20 cellular contexts compared by ENCODE assay signal in the genomic region with DNA sequence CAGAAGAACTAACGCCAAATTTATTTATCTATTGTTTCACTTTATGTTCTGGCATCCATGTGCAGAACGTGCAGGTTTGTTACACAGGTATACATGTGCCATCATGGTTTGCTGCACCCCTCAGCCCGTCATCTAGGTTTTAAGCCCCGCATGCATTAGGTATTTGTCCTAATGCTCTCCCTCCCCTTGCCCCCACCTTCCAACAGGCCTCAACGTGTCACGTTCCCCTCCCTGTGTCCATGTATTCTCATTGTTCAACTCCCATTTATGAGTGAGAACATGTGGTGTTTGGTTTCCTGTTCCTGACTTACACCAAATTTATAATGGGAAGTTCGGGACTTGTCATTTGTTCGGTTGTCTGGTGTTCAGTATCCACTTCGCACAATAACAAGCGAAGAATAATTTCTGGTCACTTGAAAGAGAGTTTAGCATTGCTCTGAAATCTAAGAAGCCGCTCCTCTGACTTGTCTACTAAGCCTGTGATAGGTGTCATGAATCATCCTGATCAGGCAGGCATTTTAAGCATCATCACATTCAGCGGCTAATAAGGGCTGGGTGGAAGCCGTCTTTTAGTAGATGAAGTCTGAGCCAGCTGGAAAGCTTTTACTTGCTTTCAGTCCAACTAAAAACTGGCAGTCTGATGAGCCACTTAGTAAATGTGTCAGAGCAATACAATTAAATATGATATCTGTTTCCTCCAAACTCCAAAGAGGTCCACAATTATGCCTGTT.
"Had no signal": no experiment of that assay in that cellular context is flagged by ENCODE, and none has a peak within 500 bp of the region (broad histone marks: within the 10 kb centered on the region; RNA-seq: fewer than 3 reads in every experiment).

No MANE protein-coding gene starts in this region.

- H3K27ac ChIP-seq: lower lobe of right lung, transverse colon had no signal

- H3K4me1 Mint-ChIP-seq: activated naive CD4-positive, alpha-beta T cell treated with anti-CD3 and anti-CD28 coated beads, Interleukin-2, amount 10 ng/mL, durations not matched to agents 7 days and 5 days had no signal

- H3K9me3 ChIP-seq: lower lobe of right lung, transverse colon had no signal

- H3K4me3 ChIP-seq: lower lobe of right lung, transverse colon had no signal

- H3K27me3 ChIP-seq: transverse colon had no signal

- H3K27ac Mint-ChIP-seq: activated naive CD4-positive, alpha-beta T cell treated with anti-CD3 and anti-CD28 coated beads, Interleukin-2, amount 10 ng/mL, durations not matched to agents 7 days and 5 days; dendritic cell treated with granulocyte-macrophage colony-stimulating factor and Interleukin-4, amounts not matched to agents 40 ng/mL and 50 ng/mL, for 4 days; natural killer cell treated with Interleukin-12 subunit alpha and Interleukin-12 subunit beta and Interleukin-15 and Interleukin-18, amount 100 ng/mL, for 72 hours; T-helper 1 cell treated with Interleukin-12 subunit alpha and Interleukin-12 subunit beta and Interleukin-4 antibody, amounts not matched to agents 30 μg/mL and 1 μg/mL, for 36 hours had no signal

- ATAC-seq: left colon; lower lobe of right lung; natural killer cell treated with Interleukin-12 subunit alpha and Interleukin-12 subunit beta and Interleukin-15 and Interleukin-18, amount 100 ng/mL, for 72 hours had no signal

- H3K36me3 ChIP-seq: lower lobe of right lung, transverse colon had no signal

- H3K36me3 Mint-ChIP-seq: activated naive CD4-positive, alpha-beta T cell treated with anti-CD3 and anti-CD28 coated beads, Interleukin-2, amount 10 ng/mL, durations not matched to agents 7 days and 5 days; natural killer cell treated with Interleukin-12 subunit alpha and Interleukin-12 subunit beta and Interleukin-15 and Interleukin-18, amount 100 ng/mL, for 72 hours had no signal

- H3K4me3 Mint-ChIP-seq: activated naive CD4-positive, alpha-beta T cell treated with anti-CD3 and anti-CD28 coated beads, Interleukin-2, amount 10 ng/mL, durations not matched to agents 7 days and 5 days; dendritic cell treated with granulocyte-macrophage colony-stimulating factor and Interleukin-4, amounts not matched to agents 40 ng/mL and 50 ng/mL, for 4 days; natural killer cell treated with Interleukin-12 subunit alpha and Interleukin-12 subunit beta and Interleukin-15 and Interleukin-18, amount 100 ng/mL, for 72 hours; T-helper 1 cell treated with Interleukin-12 subunit alpha and Interleukin-12 subunit beta and Interleukin-4 antibody, amounts not matched to agents 30 μg/mL and 1 μg/mL, for 36 hours had no signal

- DNase-seq: activated CD4-positive, alpha-beta T cell treated with anti-CD3 and anti-CD28 coated beads for 1 hour; activated CD8-positive, alpha-beta memory T cell treated with anti-CD3 and anti-CD28 coated beads for 24 hours; activated CD8-positive, alpha-beta memory T cell treated with anti-CD3 and anti-CD28 coated beads, Interleukin-2, amount 50 U/mL, for 48 hours; activated effector memory CD4-positive, alpha-beta T cell treated with Interleukin-2 at 50 U/mL for 16 hours; activated naive CD4-positive, alpha-beta T cell treated with anti-CD3 and anti-CD28 coated beads, Interleukin-2, amount 10 ng/mL, durations not matched to agents 7 days and 5 days; activated T-cell treated with anti-CD3 and anti-CD28 coated beads, Interleukin-2, amount 50 U/mL, for 48 hours; aorta; effector CD8-positive, alpha-beta T cell; foreskin melanocyte; hypothalamus; islet precursor cell; left colon; lower lobe of right lung; occipital lobe; posterior cingulate gyrus; stimulated activated naive CD4-positive, alpha-beta T cell; transverse colon had no signal

- H3K27me3 Mint-ChIP-seq: activated naive CD4-positive, alpha-beta T cell treated with anti-CD3 and anti-CD28 coated beads, Interleukin-2, amount 10 ng/mL, durations not matched to agents 7 days and 5 days; dendritic cell treated with granulocyte-macrophage colony-stimulating factor and Interleukin-4, amounts not matched to agents 40 ng/mL and 50 ng/mL, for 4 days; natural killer cell treated with Interleukin-12 subunit alpha and Interleukin-12 subunit beta and Interleukin-15 and Interleukin-18, amount 100 ng/mL, for 72 hours had no signal

- H3K9me3 Mint-ChIP-seq: dendritic cell treated with granulocyte-macrophage colony-stimulating factor and Interleukin-4, amounts not matched to agents 40 ng/mL and 50 ng/mL, for 4 days; T-helper 1 cell treated with Interleukin-12 subunit alpha and Interleukin-12 subunit beta and Interleukin-4 antibody, amounts not matched to agents 30 μg/mL and 1 μg/mL, for 36 hours had no signal

- H3K4me1 ChIP-seq: lower lobe of right lung, transverse colon had no signal
